ENCODE assay signal across 8 cellular contexts in genomic region chr1:89592879-89593302, GRCh38. TPM values are rescaled to one million over a fixed set of nuclear protein-coding genes. Genes with fewer than 3 reads are reported as not detected.
DNase-seq lines count a peak whose midpoint lies in the region; ATAC-seq and TF ChIP-seq lines count a peak whose summit lies in the region.
"Not testable (repeated sequence)": the region's sequence is repeated elsewhere in the genome, so short reads cannot be mapped to it uniquely, and the experiment has no call there.

No MANE protein-coding gene starts in this region.

- not testable (repeated sequence) for H3K27ac ChIP-seq in gastroesophageal sphincter, upper lobe of right lung

- ATAC-seq in activated CD4-positive, alpha-beta T cell treated with anti-CD3 and anti-CD28 coated beads for 36 hours; memory B cell (ENCODE audit: low read depth): not testable (repeated sequence)
- peak; percentile 25 for ATAC-seq in gastroesophageal sphincter
- ATAC-seq in upper lobe of right lung: peak; percentile 87

- H3K27me3 ChIP-seq in gastroesophageal sphincter, upper lobe of right lung: not testable (repeated sequence)

- H3K36me3 ChIP-seq in gastroesophageal sphincter, upper lobe of right lung: not testable (repeated sequence)

- not testable (repeated sequence) for H3K9me3 Mint-ChIP-seq in activated CD4-positive, alpha-beta T cell treated with anti-CD3 and anti-CD28 coated beads for 36 hours (ENCODE audit: low read depth); activated T-helper 2 cell treated with anti-CD3 and anti-CD28 coated beads, Interferon-gamma antibody, Interleukin-2, Interleukin-4, amounts not matched to agents 10 μg/mL and 5 μg/mL and 100 μg/mL, durations not matched to agents 14 hours and 24 hours and 36 hours; memory B cell

- peaks cover 60% of the 10 kb centered on the region for H3K36me3 Mint-ChIP-seq in activated CD4-positive, alpha-beta T cell treated with anti-CD3 and anti-CD28 coated beads for 36 hours (ENCODE audit: low read depth)
- peaks cover 75% of the 10 kb centered on the region for H3K36me3 Mint-ChIP-seq in activated T-helper 2 cell treated with anti-CD3 and anti-CD28 coated beads, Interferon-gamma antibody, Interleukin-2, Interleukin-4, amounts not matched to agents 10 μg/mL and 5 μg/mL and 100 μg/mL, durations not matched to agents 14 hours and 24 hours and 36 hours (ENCODE audit: low read depth)
- not testable (repeated sequence) for H3K36me3 Mint-ChIP-seq in memory B cell

- not testable (repeated sequence) for TF ChIP-seq EP300 in gastroesophageal sphincter (IDR thresholded peaks at IDR 0.05)

- not testable (repeated sequence) for H3K9me3 ChIP-seq in gastroesophageal sphincter, upper lobe of right lung

- DNase-seq in GF-D8 (lab: John Stamatoyannopoulos, UW) (peak; percentile 63), NCI-H69 (lab: John Stamatoyannopoulos, UW) (peak; percentile 55), SIG-M5 treated with dmso at 0.1 percent for 504 hours (lab: John Stamatoyannopoulos, UW; ENCODE audit: unreplicated experiment) (peak; percentile 82), upper lobe of right lung (peak; percentile 70)
- not testable (repeated sequence) for DNase-seq in activated CD4-positive, alpha-beta T cell treated with anti-CD3 and anti-CD28 coated beads for 36 hours; activated T-helper 2 cell treated with anti-CD3 and anti-CD28 coated beads, Interferon-gamma antibody, Interleukin-2, Interleukin-4, amounts not matched to agents 10 μg/mL and 5 μg/mL and 100 μg/mL, durations not matched to agents 14 hours and 24 hours and 36 hours (ENCODE audit: low spot score); memory B cell (ENCODE audit: low spot score in 2 of 2)

- WGBS in gastroesophageal sphincter (ENCODE audit: low coverage in 1 of 2), 2 donors: 86 to 95% methylated on average over 6 to 13 of the region's 13 CpGs

- TF ChIP-seq CTCF in gastroesophageal sphincter (IDR thresholded peaks at IDR 0.05); upper lobe of right lung (IDR thresholded peaks at IDR 0.05): not testable (repeated sequence)

- H3K4me3 ChIP-seq in gastroesophageal sphincter, upper lobe of right lung: not testable (repeated sequence)

- not testable (repeated sequence) for H3K4me3 Mint-ChIP-seq in activated CD4-positive, alpha-beta T cell treated with anti-CD3 and anti-CD28 coated beads for 36 hours; activated T-helper 2 cell treated with anti-CD3 and anti-CD28 coated beads, Interferon-gamma antibody, Interleukin-2, Interleukin-4, amounts not matched to agents 10 μg/mL and 5 μg/mL and 100 μg/mL, durations not matched to agents 14 hours and 24 hours and 36 hours (ENCODE audit: low read depth); memory B cell

- POLR2A ChIA-PET in activated CD4-positive, alpha-beta T cell treated with anti-CD3 and anti-CD28 coated beads for 36 hours (lab: Charles Lee): interaction anchor here (0.9 kb wide), 1 partner anchor 45 kb away, joined by 9 read pairs; no protein-coding TSS in a partner anchor

- not testable (repeated sequence) for TF ChIP-seq POLR2A in gastroesophageal sphincter (IDR thresholded peaks at IDR 0.05)

- peaks cover 87% of the 10 kb centered on the region for H3K4me1 Mint-ChIP-seq in activated CD4-positive, alpha-beta T cell treated with anti-CD3 and anti-CD28 coated beads for 36 hours
- peaks cover 75% of the 10 kb centered on the region for H3K4me1 Mint-ChIP-seq in activated T-helper 2 cell treated with anti-CD3 and anti-CD28 coated beads, Interferon-gamma antibody, Interleukin-2, Interleukin-4, amounts not matched to agents 10 μg/mL and 5 μg/mL and 100 μg/mL, durations not matched to agents 14 hours and 24 hours and 36 hours (ENCODE audit: low read depth)
- peaks cover 10% of the 10 kb centered on the region for H3K4me1 Mint-ChIP-seq in memory B cell

- peak overlapping the region; percentile 26 for H3K27ac Mint-ChIP-seq in activated CD4-positive, alpha-beta T cell treated with anti-CD3 and anti-CD28 coated beads for 36 hours
- peak overlapping the region; percentile 10 for H3K27ac Mint-ChIP-seq in activated T-helper 2 cell treated with anti-CD3 and anti-CD28 coated beads, Interferon-gamma antibody, Interleukin-2, Interleukin-4, amounts not matched to agents 10 μg/mL and 5 μg/mL and 100 μg/mL, durations not matched to agents 14 hours and 24 hours and 36 hours
- H3K27ac Mint-ChIP-seq in memory B cell: peak overlapping the region; percentile 20

- CTCF ChIA-PET in activated CD4-positive, alpha-beta T cell treated with anti-CD3 and anti-CD28 coated beads for 36 hours (lab: Charles Lee): interaction anchor here (0.6 to 2.8 kb wide), 7 partner anchors 9 to 109 kb away, joined by 3 to 13 read pairs (median 3); no protein-coding TSS in a partner anchor

- intact Hi-C loops in activated CD4-positive, alpha-beta T cell treated with anti-CD3 and anti-CD28 coated beads for 36 hours (cut with DNase I, micrococcal nuclease); activated T-helper 2 cell treated with anti-CD3 and anti-CD28 coated beads, Interferon-gamma antibody, Interleukin-2, Interleukin-4, amounts not matched to agents 10 μg/mL and 5 μg/mL and 100 μg/mL, durations not matched to agents 14 hours and 24 hours and 36 hours (cut with micrococcal nuclease); upper lobe of right lung (cut with DNase I): not testable (repeated sequence)

- not testable (repeated sequence) for H3K27me3 Mint-ChIP-seq in activated CD4-positive, alpha-beta T cell treated with anti-CD3 and anti-CD28 coated beads for 36 hours; activated T-helper 2 cell treated with anti-CD3 and anti-CD28 coated beads, Interferon-gamma antibody, Interleukin-2, Interleukin-4, amounts not matched to agents 10 μg/mL and 5 μg/mL and 100 μg/mL, durations not matched to agents 14 hours and 24 hours and 36 hours (ENCODE audit: low read depth); memory B cell

- not testable (repeated sequence) for H3K4me1 ChIP-seq in gastroesophageal sphincter, upper lobe of right lung

RNA-seq across cellular contexts. Expression of gene LRRC8C, which starts 40.0 kb away (rescaled TPM):
- total RNA-seq in activated CD4-positive, alpha-beta T cell treated with anti-CD3 and anti-CD28 coated beads for 36 hours: 10 to 100 TPM; 31.5 to 37.1 TPM
- total RNA-seq in activated T-helper 2 cell treated with anti-CD3 and anti-CD28 coated beads, Interferon-gamma antibody, Interleukin-2, Interleukin-4, amounts not matched to agents 10 μg/mL and 5 μg/mL and 100 μg/mL, durations not matched to agents 14 hours and 24 hours and 36 hours: 56.1 and 56.5 TPM in 2 replicates
- total RNA-seq in gastroesophageal sphincter (1 to 10 TPM; 5.4 to 9.6 (median 6.2) TPM), upper lobe of right lung (12.6 TPM)
